Comparison of ENCODE assay signal across 11 cellular contexts in genomic region chr2:231683292-231683898, GRCh38. TPM values are rescaled to one million over a fixed set of nuclear protein-coding genes. Genes with fewer than 3 reads are reported as not detected.
DNase-seq lines count a peak whose midpoint lies in the region; ATAC-seq and TF ChIP-seq lines count a peak whose summit lies in the region.
"Had no signal": no experiment of that assay in that cellular context is flagged by ENCODE, and none has a peak within 500 bp of the region (broad histone marks: within the 10 kb centered on the region; RNA-seq: fewer than 3 reads in every experiment).

No MANE protein-coding gene starts in this region.

- no peak for TF ChIP-seq POLR2A in Peyer's patch (IDR thresholded peaks at IDR 0.05)

- no peak for ATAC-seq in GM21717 (IDR thresholded peaks at IDR 0.05; ENCODE audit: unreplicated experiment)
- ATAC-seq: activated T-cell treated with anti-CD3 and anti-CD28 coated beads, Interleukin-2, amount 50 U/mL, for 72 hours; T-helper 17 cell had no signal

- H3K27me3 Mint-ChIP-seq in activated T-helper 2 cell treated with anti-CD3 and anti-CD28 coated beads, Interferon-gamma antibody, Interleukin-2, Interleukin-4, amounts not matched to agents 10 μg/mL and 5 μg/mL and 100 μg/mL, durations not matched to agents 14 hours and 24 hours and 36 hours (ENCODE audit: low read depth) = peaks cover 7% of the 10 kb centered on the region

- H3K4me1 Mint-ChIP-seq in activated T-helper 2 cell treated with anti-CD3 and anti-CD28 coated beads, Interferon-gamma antibody, Interleukin-2, Interleukin-4, amounts not matched to agents 10 μg/mL and 5 μg/mL and 100 μg/mL, durations not matched to agents 14 hours and 24 hours and 36 hours (ENCODE audit: low read depth) = peaks cover 8% of the 10 kb centered on the region

- peaks cover 0 to 19% (median 7%) of the 10 kb centered on the region in 4 donors for H3K4me1 ChIP-seq in Peyer's patch

- H3K36me3 ChIP-seq in WERI-Rb-1 = no peaks in the 10 kb centered on the region
- H3K36me3 ChIP-seq in Peyer's patch = no peaks in the 10 kb centered on the region

- TF ChIP-seq CTCF in WERI-Rb-1 (IDR thresholded peaks at IDR 0.05; ENCODE audit: low read depth, low read length) (no peak), Peyer's patch (IDR thresholded peaks at IDR 0.05) (no peak)

- H3K27me3 ChIP-seq in WERI-Rb-1 (ENCODE audit: insufficient read depth, low read depth, severe bottlenecking) = no peaks in the 10 kb centered on the region
- H3K27me3 ChIP-seq in Peyer's patch = no peaks in the 10 kb centered on the region

- no peaks in the 10 kb centered on the region for H3K9me3 Mint-ChIP-seq in activated T-helper 2 cell treated with anti-CD3 and anti-CD28 coated beads, Interferon-gamma antibody, Interleukin-2, Interleukin-4, amounts not matched to agents 10 μg/mL and 5 μg/mL and 100 μg/mL, durations not matched to agents 14 hours and 24 hours and 36 hours
- H3K9me3 Mint-ChIP-seq: activated CD4-positive, alpha-beta T cell treated with anti-CD3 and anti-CD28 coated beads, Interleukin-2, amount 10 ng/mL, durations not matched to agents 24 days and 14 days; activated T-cell treated with anti-CD3 and anti-CD28 coated beads, Interleukin-2, amount 50 U/mL, for 72 hours had no signal

- no peaks in the 10 kb centered on the region for H3K36me3 Mint-ChIP-seq in activated T-helper 2 cell treated with anti-CD3 and anti-CD28 coated beads, Interferon-gamma antibody, Interleukin-2, Interleukin-4, amounts not matched to agents 10 μg/mL and 5 μg/mL and 100 μg/mL, durations not matched to agents 14 hours and 24 hours and 36 hours (ENCODE audit: low read depth)
- H3K36me3 Mint-ChIP-seq: CD14-positive monocyte had no signal

- intact Hi-C loops in activated T-helper 2 cell treated with anti-CD3 and anti-CD28 coated beads, Interferon-gamma antibody, Interleukin-2, Interleukin-4, amounts not matched to agents 10 μg/mL and 5 μg/mL and 100 μg/mL, durations not matched to agents 14 hours and 24 hours and 36 hours (cut with micrococcal nuclease) = no loop called here

- peak overlapping the region; percentile 99 for H3K27ac ChIP-seq in WERI-Rb-1
- no peak overlapping the region for H3K27ac ChIP-seq in Peyer's patch

- H3K4me3 ChIP-seq in WERI-Rb-1 (ENCODE audit: low read depth, low read length) = no peak overlapping the region
- no peak overlapping the region for H3K4me3 ChIP-seq in Peyer's patch

- H3K27ac Mint-ChIP-seq in activated T-helper 2 cell treated with anti-CD3 and anti-CD28 coated beads, Interferon-gamma antibody, Interleukin-2, Interleukin-4, amounts not matched to agents 10 μg/mL and 5 μg/mL and 100 μg/mL, durations not matched to agents 14 hours and 24 hours and 36 hours = no peak overlapping the region
- H3K27ac Mint-ChIP-seq: activated CD4-positive, alpha-beta T cell treated with anti-CD3 and anti-CD28 coated beads, Interleukin-2, amount 10 ng/mL, durations not matched to agents 24 days and 14 days; activated T-cell treated with anti-CD3 and anti-CD28 coated beads, Interleukin-2, amount 50 U/mL, for 72 hours had no signal

- DNase-seq in DMS 273 treated with DMSO at 0.1 percent for 48 hours (lab: John Stamatoyannopoulos, UW) = peak; percentile 79
- peak; percentile 38 for DNase-seq in NCI-H1092 (lab: John Stamatoyannopoulos, UW)
- DNase-seq in WERI-Rb-1 = peak; percentile 81
- peak; percentile 59 for DNase-seq in occipital lobe (lab: John Stamatoyannopoulos, UW)
- no peak for DNase-seq in activated T-helper 2 cell treated with anti-CD3 and anti-CD28 coated beads, Interferon-gamma antibody, Interleukin-2, Interleukin-4, amounts not matched to agents 10 μg/mL and 5 μg/mL and 100 μg/mL, durations not matched to agents 14 hours and 24 hours and 36 hours (ENCODE audit: low spot score)
- DNase-seq in Peyer's patch = no peak
- DNase-seq: activated CD4-positive, alpha-beta T cell treated with anti-CD3 and anti-CD28 coated beads, Interleukin-2, amount 10 ng/mL, durations not matched to agents 24 days and 14 days; activated T-cell treated with anti-CD3 and anti-CD28 coated beads, Interleukin-2, amount 50 U/mL, for 72 hours; T-helper 17 cell had no signal

- H3K9me3 ChIP-seq in WERI-Rb-1 (ENCODE audit: severe bottlenecking) (no peaks in the 10 kb centered on the region), Peyer's patch (no peaks in the 10 kb centered on the region)

- H3K4me3 Mint-ChIP-seq in activated T-helper 2 cell treated with anti-CD3 and anti-CD28 coated beads, Interferon-gamma antibody, Interleukin-2, Interleukin-4, amounts not matched to agents 10 μg/mL and 5 μg/mL and 100 μg/mL, durations not matched to agents 14 hours and 24 hours and 36 hours (ENCODE audit: low read depth) = no peak overlapping the region
- H3K4me3 Mint-ChIP-seq: activated CD4-positive, alpha-beta T cell treated with anti-CD3 and anti-CD28 coated beads, Interleukin-2, amount 10 ng/mL, durations not matched to agents 24 days and 14 days; activated T-cell treated with anti-CD3 and anti-CD28 coated beads, Interleukin-2, amount 50 U/mL, for 72 hours; CD14-positive monocyte had no signal

RNA-seq across cellular contexts. Expression of gene PTMA, which starts 24.9 kb away (rescaled TPM):
- 647 TPM for total RNA-seq in occipital lobe
- 2,151 and 2,259 TPM in 2 replicates for total RNA-seq in activated T-helper 2 cell treated with anti-CD3 and anti-CD28 coated beads, Interferon-gamma antibody, Interleukin-2, Interleukin-4, amounts not matched to agents 10 μg/mL and 5 μg/mL and 100 μg/mL, durations not matched to agents 14 hours and 24 hours and 36 hours
- total RNA-seq in Peyer's patch = 1,000 to 10,000 TPM in 1 of 4 donors, 100 to 1,000 TPM in 3; 316 to 1,049 (median 353) TPM

Comparison
In these comparisons a context has a peak if more than half of its experiments do, and no peak if none do; other contexts are left out.
1. DNase-seq: peak in DMS 273 treated with DMSO at 0.1 percent for 48 hours (single experiment), NCI-H1092 (single experiment), WERI-Rb-1 (single experiment) and occipital lobe (single experiment); none in activated T-helper 2 cell treated with anti-CD3 and anti-CD28 coated beads, Interferon-gamma antibody, Interleukin-2, Interleukin-4, amounts not matched to agents 10 μg/mL and 5 μg/mL and 100 μg/mL, durations not matched to agents 14 hours and 24 hours and 36 hours (single experiment) and Peyer's patch (0 of 3).